ENCODE assay signal across 22 cellular contexts in the genomic region with DNA sequence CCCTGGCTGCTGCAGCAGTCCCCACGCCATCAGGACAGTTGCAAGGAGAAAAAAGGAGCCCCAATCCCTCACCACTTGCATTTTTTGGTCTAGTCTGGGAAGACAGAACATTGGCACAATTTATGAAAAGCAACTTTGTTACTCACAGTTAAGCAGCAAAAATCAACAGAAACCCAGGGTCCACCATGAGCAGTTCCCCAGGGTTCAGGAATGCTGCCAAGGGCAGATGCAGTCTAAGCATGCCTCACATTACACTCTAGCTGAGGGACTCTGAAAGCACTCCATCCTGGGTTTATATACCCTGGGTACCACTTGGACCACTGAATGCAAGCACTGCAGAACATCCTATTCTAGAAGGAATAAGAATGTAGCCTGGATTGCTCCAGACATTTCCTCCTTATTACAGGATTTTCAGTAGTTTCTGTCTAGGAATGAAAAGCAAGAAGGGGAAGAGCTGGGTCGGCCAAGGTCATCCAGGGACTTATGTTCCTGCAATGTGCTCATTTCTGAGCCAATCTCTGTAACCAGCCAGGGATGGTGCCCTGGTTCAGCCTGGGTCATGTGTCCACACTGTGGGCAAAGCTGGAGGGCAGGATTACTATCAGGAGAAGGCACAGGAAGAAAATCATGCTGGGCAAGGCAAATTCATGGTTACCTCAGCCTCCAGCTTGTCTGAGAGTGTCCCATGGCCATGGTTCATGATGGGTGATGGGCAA. TPM values are rescaled to one million over a fixed set of nuclear protein-coding genes. Genes with fewer than 3 reads are reported as not detected.
A peak's percentile ranks its signal among the peaks of the same experiment; 100 is the strongest.
DNase-seq lines count a peak whose midpoint lies in the region; ATAC-seq, FAIRE-seq and TF ChIP-seq lines count a peak whose summit lies in the region.
"Had no signal": no experiment of that assay in that cellular context is flagged by ENCODE, and none has a peak within 500 bp of the region (broad histone marks: within the 10 kb centered on the region; RNA-seq: fewer than 3 reads in every experiment).

No MANE protein-coding gene starts in this region.

- peak overlapping the region; percentile 93 for H3K27ac ChIP-seq in OCI-LY7 (ENCODE audit: low read depth, low read length, poor library complexity, severe bottlenecking)
- H3K27ac ChIP-seq: adrenal gland, gastroesophageal sphincter, SJSA1 had no signal

- H3K27ac Mint-ChIP-seq in dendritic cell treated with granulocyte-macrophage colony-stimulating factor and Interleukin-4, amounts not matched to agents 40 ng/mL and 50 ng/mL, for 4 days: peak overlapping the region; percentile 72
- H3K27ac Mint-ChIP-seq: nephron; stimulated activated naive CD8-positive, alpha-beta T cell treated with anti-CD3 and anti-CD28 coated beads, Interleukin-15, amount 100 ng/mL, for 72 hours; type B pancreatic cell had no signal

- peaks cover 62% of the 10 kb centered on the region for H3K4me1 ChIP-seq in OCI-LY7 (ENCODE audit: insufficient read depth, low read length, poor library complexity, severe bottlenecking)
- H3K4me1 ChIP-seq: adrenal gland, gastroesophageal sphincter, SJSA1 had no signal

- H3K4me3 ChIP-seq in OCI-LY7 (ENCODE audit: low read depth, low read length, poor library complexity, severe bottlenecking) (peak overlapping the region; percentile 37), retinal pigment epithelial cell (ENCODE audit: low read length) (no peak overlapping the region)
- H3K4me3 ChIP-seq: adrenal gland, gastroesophageal sphincter, SJSA1, smooth muscle cell had no signal

- CTCF ChIA-PET in OCI-LY7 (lab: Charles Lee; ENCODE audit: unreplicated experiment): no interaction called here

- DNase-seq in GM12891 (ENCODE audit: insufficient read length, low spot score): no peak
- no peak for DNase-seq in OCI-LY7 (ENCODE audit: low spot score)
- DNase-seq in retinal pigment epithelial cell (ENCODE audit: low read depth): peak; percentile 18
- no peak for DNase-seq in activated CD8-positive, alpha-beta memory T cell treated with anti-CD3 and anti-CD28 coated beads, Interleukin-2, amount 50 U/mL, for 48 hours
- no peak for DNase-seq in activated CD4-positive, alpha-beta T cell treated with anti-CD3 and anti-CD28 coated beads, Interleukin-2, amount 50 U/mL, for 4 hours
- DNase-seq: activated gamma-delta T cell treated with Interleukin-2 at 50 U/mL for 16 hours; activated T-cell treated with anti-CD3 and anti-CD28 coated beads for 4 hours; KBM-7; NCI-H187; NCI-H2227 treated with DMSO at 0.1 percent for 48 hours; stimulated activated CD4-positive, alpha-beta T cell treated with anti-CD3 and anti-CD28 coated beads, Interleukin-4, amount 100 ng/mL, for 1 hour; stimulated activated naive CD8-positive, alpha-beta T cell treated with anti-CD3 and anti-CD28 coated beads, Interleukin-15, amount 100 ng/mL, for 72 hours; T-helper 2 cell had no signal

- H3K36me3 ChIP-seq in OCI-LY7 (ENCODE audit: insufficient read depth, low read length): no peaks in the 10 kb centered on the region
- H3K36me3 ChIP-seq: adrenal gland, gastroesophageal sphincter, SJSA1 had no signal

- H4K20me1 ChIP-seq in OCI-LY7 (ENCODE audit: insufficient read depth, low read length): no peaks in the 10 kb centered on the region

- H3K9me3 ChIP-seq in OCI-LY7 (ENCODE audit: low read length): no peaks in the 10 kb centered on the region
- H3K9me3 ChIP-seq: adrenal gland, gastroesophageal sphincter, SJSA1 had no signal

- BruUV-seq in OCI-LY7 (replicated peaks; lab: Mats Ljungman, UMichigan): no TSS peak

- H3K4me3 Mint-ChIP-seq in dendritic cell treated with granulocyte-macrophage colony-stimulating factor and Interleukin-4, amounts not matched to agents 40 ng/mL and 50 ng/mL, for 4 days: no peak overlapping the region
- H3K4me3 Mint-ChIP-seq: nephron; stimulated activated naive CD8-positive, alpha-beta T cell treated with anti-CD3 and anti-CD28 coated beads, Interleukin-15, amount 100 ng/mL, for 72 hours; type B pancreatic cell had no signal

- POLR2A ChIA-PET in OCI-LY7 (lab: Charles Lee): interaction anchor here (0.5 to 1.6 kb wide), 3 partner anchors 27 to 327 kb away, joined by 3 to 4 read pairs (median 4); no protein-coding TSS in a partner anchor

- intact Hi-C loops in OCI-LY7 (cut with micrococcal nuclease; ENCODE audit: unreplicated experiment): loop anchor here (5.0 to 10.0 kb wide), 3 partner anchors 49 to 1004 kb away; partner anchors contain the start of genes RAB3GAP1 and UBXN4
- intact Hi-C loops in dendritic cell treated with granulocyte-macrophage colony-stimulating factor and Interleukin-4, amounts not matched to agents 40 ng/mL and 50 ng/mL, for 4 days (cut with micrococcal nuclease): loop anchor here (10.0 kb wide), 1 partner anchor 176 kb away; the partner anchor contains the start of gene CCNT2

- FAIRE-seq in GM12891 (lab: Jason Lieb, UNC): peak; percentile 59

- no peaks in the 10 kb centered on the region for H3K36me3 Mint-ChIP-seq in dendritic cell treated with granulocyte-macrophage colony-stimulating factor and Interleukin-4, amounts not matched to agents 40 ng/mL and 50 ng/mL, for 4 days (ENCODE audit: low read depth)
- H3K36me3 Mint-ChIP-seq: type B pancreatic cell had no signal

- H3K9me2 ChIP-seq in OCI-LY7 (ENCODE audit: insufficient read depth, low read length): no peaks in the 10 kb centered on the region

- H3K9me3 Mint-ChIP-seq in dendritic cell treated with granulocyte-macrophage colony-stimulating factor and Interleukin-4, amounts not matched to agents 40 ng/mL and 50 ng/mL, for 4 days: no peaks in the 10 kb centered on the region
- H3K9me3 Mint-ChIP-seq: stimulated activated naive CD8-positive, alpha-beta T cell treated with anti-CD3 and anti-CD28 coated beads, Interleukin-15, amount 100 ng/mL, for 72 hours; type B pancreatic cell had no signal

- peaks cover 20% of the 10 kb centered on the region for H3K27me3 Mint-ChIP-seq in dendritic cell treated with granulocyte-macrophage colony-stimulating factor and Interleukin-4, amounts not matched to agents 40 ng/mL and 50 ng/mL, for 4 days

- no peak for TF ChIP-seq POLR2A in GM12891 (IDR thresholded peaks at IDR 0.05; ENCODE audit: low read depth, low read length)

- no peaks in the 10 kb centered on the region for H3K79me2 ChIP-seq in OCI-LY7 (ENCODE audit: insufficient read depth, low read depth, low read length)

- TF ChIP-seq CTCF in OCI-LY7 (conservative IDR thresholded peaks at IDR 0.05; ENCODE audit: low read length) (no peak), retinal pigment epithelial cell (conservative IDR thresholded peaks at IDR 0.05; ENCODE audit: low read depth, low read length) (no peak)

- H2AFZ ChIP-seq in OCI-LY7 (ENCODE audit: low read length): peak overlapping the region; percentile 76

- H3K4me1 Mint-ChIP-seq in dendritic cell treated with granulocyte-macrophage colony-stimulating factor and Interleukin-4, amounts not matched to agents 40 ng/mL and 50 ng/mL, for 4 days (ENCODE audit: low read depth): peaks cover 51% of the 10 kb centered on the region
- H3K4me1 Mint-ChIP-seq: nephron; stimulated activated naive CD8-positive, alpha-beta T cell treated with anti-CD3 and anti-CD28 coated beads, Interleukin-15, amount 100 ng/mL, for 72 hours had no signal

- peak overlapping the region; percentile 85 for H3K4me2 ChIP-seq in OCI-LY7 (ENCODE audit: low read length)
- H3K4me2 ChIP-seq: smooth muscle cell had no signal

- no peak for ATAC-seq in GM18907 (IDR thresholded peaks at IDR 0.05; ENCODE audit: unreplicated experiment)
- ATAC-seq: gastroesophageal sphincter; Panc1; stimulated activated naive CD8-positive, alpha-beta T cell treated with anti-CD3 and anti-CD28 coated beads, Interleukin-15, amount 100 ng/mL, for 72 hours had no signal

TF ChIP-seq in GM12891, 5 proteins besides CTCF, POLR2A, EP300 and RAD21:
- no peak for TF ChIP-seq POU2F2 (IDR thresholded peaks at IDR 0.05; ENCODE audit: low read depth, low read length)

RNA-seq across cellular contexts. Expression of gene TMEM163, which starts 19.5 kb away (rescaled TPM):
- 10.9 TPM for polyA plus RNA-seq in GM12891 (2012; ENCODE audit: low read depth, missing spikeins)
- total RNA-seq in OCI-LY7 (2014; rRNA removed; shearing (Covaris generic)): not detected in 2 replicates
- 0.31 and 0.51 TPM in 2 replicates for total RNA-seq in OCI-LY7 (2022)
- total RNA-seq: SJSA1, smooth muscle cell had no signal
